In the genomic region with DNA sequence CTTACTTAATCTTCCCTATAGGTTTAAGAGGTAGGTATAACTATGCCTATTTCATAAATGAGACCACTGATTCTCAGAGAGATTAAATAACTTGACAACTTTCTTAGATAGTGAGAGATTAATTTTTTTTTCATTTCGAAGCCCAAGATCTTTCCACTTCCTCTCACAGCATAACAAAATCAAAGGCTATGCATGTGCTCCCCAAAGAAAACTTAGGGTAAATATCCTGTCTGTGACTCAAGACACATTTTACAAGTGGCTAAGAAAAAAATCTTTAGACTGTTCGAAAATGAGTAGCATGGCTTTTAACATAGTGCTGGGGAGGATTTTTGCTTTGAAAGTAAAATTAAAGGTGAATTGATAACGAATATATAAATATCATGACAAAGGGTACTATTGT, we compare ENCODE assay signal across 1 cellular context.
TF ChIP-seq lines count a peak whose summit lies in the region.

No MANE protein-coding gene starts in this region.

TF ChIP-seq in K562, 482 proteins besides CTCF, POLR2A, EP300 and RAD21:
- TF ChIP-seq NELFE (IDR thresholded peaks at IDR 0.05; ENCODE audit: insufficient read depth, insufficient read length) (no peak), SPI1 (IDR thresholded peaks at IDR 0.05; ENCODE audit: borderline replicate concordance, low read depth, low read length) (peak; percentile 25; the same call in 1 of the 2 replicates), BRD9 (IDR thresholded peaks at IDR 0.05; ENCODE audit: low read depth, partially characterized antibody) (no peak)
